Comparison of ENCODE assay signal across 11 cellular contexts in the genomic region with DNA sequence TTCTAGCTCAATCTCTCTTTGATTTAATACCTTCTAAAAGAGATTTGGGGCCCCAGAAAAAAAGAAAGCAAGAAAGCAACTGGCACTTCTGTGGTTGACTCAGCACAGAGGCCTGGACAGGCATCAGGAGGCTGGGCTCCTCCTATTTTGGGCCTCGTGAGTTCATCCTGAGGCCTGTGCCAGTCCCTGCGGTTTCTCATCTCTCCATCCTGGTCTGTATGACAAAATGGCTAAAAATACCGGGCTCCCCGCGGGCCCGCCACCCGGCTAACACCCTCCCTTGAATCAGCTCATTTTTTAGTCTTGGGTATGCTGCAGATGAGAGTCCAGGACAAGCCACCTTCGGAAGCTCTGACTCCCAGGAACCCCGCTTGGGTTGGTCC.
DNase-seq lines count a peak whose midpoint lies in the region; ATAC-seq and TF ChIP-seq lines count a peak whose summit lies in the region.
"Had no signal": no experiment of that assay in that cellular context is flagged by ENCODE, and none has a peak within 500 bp of the region (broad histone marks: within the 10 kb centered on the region; RNA-seq: fewer than 3 reads in every experiment).

No MANE protein-coding gene starts in this region.

- H3F3A ChIP-seq in MM.1S (ENCODE audit: insufficient read depth, low read length), result peaks cover 9% of the 10 kb centered on the region

- H3K4me2 ChIP-seq in MM.1S (ENCODE audit: low read depth, low read length), result peak overlapping the region; percentile 73
- H3K4me2 ChIP-seq: smooth muscle cell had no signal

- peaks cover 15% of the 10 kb centered on the region for H3K4me1 ChIP-seq in MM.1S (ENCODE audit: low read length)

- H3K27me3 ChIP-seq in MM.1S (replicated peaks; ENCODE audit: insufficient read depth, low read length), result no peaks in the 10 kb centered on the region

- H3K9ac ChIP-seq in MM.1S (ENCODE audit: low read length), result peak overlapping the region; percentile 34; the same call in 1 of the 2 replicates

- intact Hi-C loops in natural killer cell (cut with micrococcal nuclease), result no loop called here

- H3K27me3 Mint-ChIP-seq in chondrocyte (ENCODE audit: low read depth) (no peaks in the 10 kb centered on the region), natural killer cell (ENCODE audit: low read depth in 2 of 2) (no peaks in the 10 kb centered on the region)

- H3K4me1 Mint-ChIP-seq in chondrocyte (ENCODE audit: low read depth) (peaks cover 13% of the 10 kb centered on the region), natural killer cell (peaks cover 9 to 32% of the 10 kb centered on the region in 2 donors)

- H3K27ac ChIP-seq in MM.1S (ENCODE audit: low read length), result peak overlapping the region; percentile 72; the same call in 1 of the 2 replicates
- H3K27ac ChIP-seq: VCaP had no signal

- H3K9me3 Mint-ChIP-seq in chondrocyte (ENCODE audit: low read depth), result no peaks in the 10 kb centered on the region
- no peaks in the 10 kb centered on the region for H3K9me3 Mint-ChIP-seq in natural killer cell

- H3K9me3 ChIP-seq in MM.1S (replicated peaks; ENCODE audit: insufficient read depth, low read length), result no peaks in the 10 kb centered on the region

- H3K36me3 ChIP-seq in MM.1S (replicated peaks; ENCODE audit: insufficient read depth, low read length), result no peaks in the 10 kb centered on the region

- H3K36me3 Mint-ChIP-seq in chondrocyte (ENCODE audit: low read depth) (no peaks in the 10 kb centered on the region), natural killer cell (no peaks in the 10 kb centered on the region)

- H3K4me3 Mint-ChIP-seq in chondrocyte (ENCODE audit: unreplicated experiment) (no peak overlapping the region), natural killer cell (no peak overlapping the region)

- H3K4me3 ChIP-seq in MM.1S (ENCODE audit: low read length), result peak overlapping the region; percentile 30; the same call in 1 of the 2 replicates
- H3K4me3 ChIP-seq: smooth muscle cell had no signal

- H3K27ac Mint-ChIP-seq in chondrocyte (ENCODE audit: unreplicated experiment), result peak overlapping the region; percentile 36
- H3K27ac Mint-ChIP-seq in natural killer cell, result peak overlapping the region in 1 of 2 donors; percentile 75

- H3K79me2 ChIP-seq in MM.1S (ENCODE audit: low read length), result no peaks in the 10 kb centered on the region

- H2AFZ ChIP-seq in MM.1S (ENCODE audit: low read length), result peak overlapping the region; percentile 84

- DNase-seq in Daoy (ENCODE audit: low read depth), result peak; percentile 85
- peak; percentile 77 for DNase-seq in MM.1S
- no peak for DNase-seq in chondrocyte (ENCODE audit: low spot score)
- no peak for DNase-seq in natural killer cell
- no peak for DNase-seq in NCI-H2081 (lab: John Stamatoyannopoulos, UW)
- no peak for DNase-seq in NCI-H524 (lab: John Stamatoyannopoulos, UW)
- no peak for DNase-seq in NCI-H1417 treated with DMSO at 0.1 percent for 48 hours (lab: John Stamatoyannopoulos, UW)
- DNase-seq: erythroblast had no signal

- TF ChIP-seq CTCF in MM.1S (IDR thresholded peaks at IDR 0.05; ENCODE audit: low read length) (no peak), chondrocyte (IDR thresholded peaks at IDR 0.05) (no peak), natural killer cell (IDR thresholded peaks at IDR 0.05) (no peak)

- H3K9me2 ChIP-seq in MM.1S (replicated peaks; ENCODE audit: insufficient read depth, low read length), result no peaks in the 10 kb centered on the region

- peak; percentile 38 to 66 (median 41) for ATAC-seq in natural killer cell
- ATAC-seq in HG03354 (IDR thresholded peaks at IDR 0.05; ENCODE audit: poor library complexity, severe bottlenecking, unreplicated experiment), result no peak

- H4K20me1 ChIP-seq in MM.1S (ENCODE audit: insufficient read depth, low read length), result no peaks in the 10 kb centered on the region

Comparison
In these comparisons a context has a peak if more than half of its experiments do, and no peak if none do; other contexts are left out.
1. DNase-seq: peak in Daoy (single experiment) and MM.1S (single experiment); none in chondrocyte (single experiment), natural killer cell (single experiment), NCI-H2081 (0 of 2), NCI-H524 (0 of 2) and NCI-H1417 treated with DMSO at 0.1 percent for 48 hours (single experiment).